ENCODE assay signal across 7 cellular contexts in genomic region chrX:37825225-37825842, GRCh38. TPM values are rescaled to one million over a fixed set of nuclear protein-coding genes. Genes with fewer than 3 reads are reported as not detected.
DNase-seq lines count a peak whose midpoint lies in the region; ATAC-seq and TF ChIP-seq lines count a peak whose summit lies in the region.

No MANE protein-coding gene starts in this region.

- no peaks in the 10 kb centered on the region for H3K9me3 ChIP-seq in esophagus squamous epithelium

- TF ChIP-seq CTCF in esophagus squamous epithelium (IDR thresholded peaks at IDR 0.05): peak; percentile 80 to 92 (median 86)

- H3K36me3 Mint-ChIP-seq in activated CD8-positive, alpha-beta T cell treated with anti-CD3 and anti-CD28 coated beads, Interleukin-2, amount 10 ng/mL, durations not matched to agents 7 days and 5 days (ENCODE audit: low read depth): no peaks in the 10 kb centered on the region

- no peak overlapping the region for H3K27ac ChIP-seq in esophagus squamous epithelium

- 0 to 3% methylated on average over 3 of the region's 3 CpGs for WGBS in esophagus squamous epithelium, 2 donors

- ATAC-seq in GM21723 (IDR thresholded peaks at IDR 0.05; ENCODE audit: unreplicated experiment): peak; percentile 67
- ATAC-seq in activated CD8-positive, alpha-beta T cell treated with anti-CD3 and anti-CD28 coated beads, Interleukin-2, amount 10 ng/mL, durations not matched to agents 7 days and 5 days: peak; percentile 70

- no peak overlapping the region for H3K4me3 Mint-ChIP-seq in activated CD8-positive, alpha-beta T cell treated with anti-CD3 and anti-CD28 coated beads, Interleukin-2, amount 10 ng/mL, durations not matched to agents 7 days and 5 days

- no peak overlapping the region for H3K4me3 ChIP-seq in esophagus squamous epithelium

- POLR2A ChIA-PET in activated CD8-positive, alpha-beta T cell treated with anti-CD3 and anti-CD28 coated beads, Interleukin-2, amount 10 ng/mL, durations not matched to agents 7 days and 5 days (lab: Charles Lee): interaction anchor here (0.6 to 1.7 kb wide), 2 partner anchors 66 to 80 kb away, joined by 3 to 10 read pairs; no protein-coding TSS in a partner anchor

- no peaks in the 10 kb centered on the region for H3K27me3 ChIP-seq in esophagus squamous epithelium

- H3K27ac Mint-ChIP-seq in activated CD8-positive, alpha-beta T cell treated with anti-CD3 and anti-CD28 coated beads, Interleukin-2, amount 10 ng/mL, durations not matched to agents 7 days and 5 days: peak overlapping the region; percentile 62

- TF ChIP-seq POLR2A in esophagus squamous epithelium (IDR thresholded peaks at IDR 0.05): no peak

- H3K4me1 Mint-ChIP-seq in activated CD8-positive, alpha-beta T cell treated with anti-CD3 and anti-CD28 coated beads, Interleukin-2, amount 10 ng/mL, durations not matched to agents 7 days and 5 days (ENCODE audit: low read depth): peaks cover 35% of the 10 kb centered on the region

- no peaks in the 10 kb centered on the region for H3K9me3 Mint-ChIP-seq in activated CD8-positive, alpha-beta T cell treated with anti-CD3 and anti-CD28 coated beads, Interleukin-2, amount 10 ng/mL, durations not matched to agents 7 days and 5 days (ENCODE audit: insufficient read depth)

- CTCF ChIA-PET in activated CD8-positive, alpha-beta T cell treated with anti-CD3 and anti-CD28 coated beads, Interleukin-2, amount 10 ng/mL, durations not matched to agents 7 days and 5 days (lab: Charles Lee): interaction anchor here (0.6 to 5.2 kb wide), 16 partner anchors 9 to 91 kb away, joined by 3 to 198 read pairs (median 5); no protein-coding TSS in a partner anchor

- H3K36me3 ChIP-seq in esophagus squamous epithelium: no peaks in the 10 kb centered on the region

- intact Hi-C loops in esophagus squamous epithelium (cut with DNase I): no loop called here

- H3K27me3 Mint-ChIP-seq in activated CD8-positive, alpha-beta T cell treated with anti-CD3 and anti-CD28 coated beads, Interleukin-2, amount 10 ng/mL, durations not matched to agents 7 days and 5 days (ENCODE audit: low read depth): no peaks in the 10 kb centered on the region

- H3K4me1 ChIP-seq in esophagus squamous epithelium: peaks cover 0 to 4% (median 0%) of the 10 kb centered on the region in 3 donors

- DNase-seq in GDM1 (lab: John Stamatoyannopoulos, UW) (peak; percentile 51), NCI-H1694 treated with DMSO at 0.1 percent for 48 hours (lab: John Stamatoyannopoulos, UW) (peak; percentile 45), esophagus squamous epithelium (lab: John Stamatoyannopoulos, UW) (no peak), pons (ENCODE audit: low spot score) (peak; percentile 45), NCI-H128 (lab: John Stamatoyannopoulos, UW; ENCODE audit: unreplicated experiment) (no peak)
- DNase-seq in activated CD8-positive, alpha-beta T cell treated with anti-CD3 and anti-CD28 coated beads, Interleukin-2, amount 10 ng/mL, durations not matched to agents 7 days and 5 days: peak; percentile 71

RNA-seq across cellular contexts. Expression of gene DYNLT3, which starts 22.0 kb away (rescaled TPM):
- 10 to 100 TPM; 15.8 to 16.1 TPM for total RNA-seq in activated CD8-positive, alpha-beta T cell treated with anti-CD3 and anti-CD28 coated beads, Interleukin-2, amount 10 ng/mL, durations not matched to agents 7 days and 5 days
- 10 to 100 TPM; 52.2 to 68.9 (median 60.0) TPM for total RNA-seq in esophagus squamous epithelium

RNA-seq across cellular contexts. Expression of gene CYBB, which starts 45.5 kb away (rescaled TPM):
- total RNA-seq in activated CD8-positive, alpha-beta T cell treated with anti-CD3 and anti-CD28 coated beads, Interleukin-2, amount 10 ng/mL, durations not matched to agents 7 days and 5 days: not detected
- 10 to 100 TPM in 2 of 4 donors, 1 to 10 TPM in 2; 1.1 to 22.1 (median 8.2) TPM for total RNA-seq in esophagus squamous epithelium

Comparison
In these comparisons a context has a peak if more than half of its experiments do, and no peak if none do; other contexts are left out.
1. DNase-seq: peak in GDM1 (single experiment), NCI-H1694 treated with DMSO at 0.1 percent for 48 hours (single experiment), activated CD8-positive, alpha-beta T cell treated with anti-CD3 and anti-CD28 coated beads, Interleukin-2, amount 10 ng/mL, durations not matched to agents 7 days and 5 days (single experiment) and pons (single experiment); none in esophagus squamous epithelium (single experiment) and NCI-H128 (single experiment).